Comparison of ENCODE assay signal across 1 cellular context in the genomic region with DNA sequence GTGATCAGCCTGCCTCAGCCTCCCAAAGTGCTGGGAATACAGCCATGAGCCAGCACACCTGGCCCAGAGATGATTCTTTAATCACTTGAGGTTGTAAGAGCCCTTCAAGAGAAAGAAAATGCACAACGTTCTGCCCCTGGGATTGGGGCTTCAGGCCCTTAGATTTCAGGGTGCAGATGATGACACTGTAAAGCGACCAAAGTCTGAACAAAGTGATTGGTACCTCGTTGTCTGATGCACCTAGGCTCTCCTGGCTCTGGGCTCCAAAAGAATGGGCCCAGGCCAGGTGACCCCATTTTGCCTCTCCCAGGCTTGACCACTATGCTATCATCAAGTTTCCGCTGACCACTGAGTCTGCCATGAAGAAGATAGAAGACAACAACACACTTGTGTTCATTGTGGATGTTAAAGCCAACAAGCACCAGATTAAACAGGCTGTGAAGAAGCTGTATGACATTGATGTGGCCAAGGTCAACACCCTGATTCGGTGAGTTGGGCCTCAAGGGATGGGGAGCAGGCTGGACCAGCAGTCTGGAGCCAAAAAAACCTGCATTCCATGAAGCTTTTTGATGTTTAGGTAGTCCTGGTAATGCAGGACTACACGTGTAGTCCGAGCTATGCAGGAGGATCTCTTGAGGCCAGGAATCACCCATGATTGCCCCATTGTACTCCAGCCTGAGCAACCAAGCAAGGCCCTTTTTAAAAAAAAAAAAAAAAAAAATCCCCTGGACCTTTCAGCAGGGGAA.
TF ChIP-seq lines count a peak whose summit lies in the region.

No MANE protein-coding gene starts in this region.

TF ChIP-seq in GM12878, 131 proteins besides CTCF, POLR2A, EP300 and RAD21:
- TF ChIP-seq RCOR1 (conservative IDR thresholded peaks at IDR 0.05; ENCODE audit: low read depth, low read length) (no peak), POLR2AphosphoS5 (IDR thresholded peaks at IDR 0.05; ENCODE audit: low read length) (peak; percentile 72), POLR2AphosphoS2 (IDR thresholded peaks at IDR 0.05; ENCODE audit: low read depth, low read length) (peak; percentile 52; the same call in 1 of the 2 replicates)
